11 cellular contexts compared by ENCODE assay signal in the genomic region with DNA sequence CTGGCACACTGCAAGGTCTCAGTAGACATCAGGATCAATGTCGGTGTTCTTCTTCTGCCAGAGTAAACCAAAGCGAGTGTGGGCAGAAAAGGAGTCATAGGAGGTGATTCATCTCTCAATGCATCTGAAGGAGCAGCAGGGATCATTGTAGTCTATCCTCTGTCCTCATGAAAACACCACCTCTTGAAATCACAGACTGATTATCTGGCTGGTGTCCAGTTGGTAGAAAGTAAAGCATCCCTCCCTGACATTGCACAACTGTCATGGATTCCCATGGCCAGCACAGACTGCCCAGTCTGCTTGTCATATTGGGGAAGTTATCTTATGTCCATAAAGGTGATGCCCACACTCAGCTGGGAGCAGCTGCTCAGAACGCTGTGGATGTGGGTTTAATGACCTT.
A peak's percentile ranks its signal among the peaks of the same experiment; 100 is the strongest.
DNase-seq lines count a peak whose midpoint lies in the region; ATAC-seq, FAIRE-seq and TF ChIP-seq lines count a peak whose summit lies in the region.
"Had no signal": no experiment of that assay in that cellular context is flagged by ENCODE, and none has a peak within 500 bp of the region (broad histone marks: within the 10 kb centered on the region; RNA-seq: fewer than 3 reads in every experiment).

No MANE protein-coding gene starts in this region.

- H3K4me3 ChIP-seq in GM23248 (no peak overlapping the region), fibroblast of mammary gland (ENCODE audit: control insufficient read depth, low read depth, low read length) (no peak overlapping the region), smooth muscle cell (no peak overlapping the region), pancreas (no peak overlapping the region)
- H3K4me3 ChIP-seq: dorsolateral prefrontal cortex, heart right ventricle had no signal

- H3K79me2 ChIP-seq in GM23248 (ENCODE audit: insufficient read depth) (no peaks in the 10 kb centered on the region), smooth muscle cell (ENCODE audit: low read depth) (no peaks in the 10 kb centered on the region)

- 14 to 24% methylated on average over 3 of the region's 3 CpGs for WGBS in GM23248 (ENCODE audit: low coverage in 1 of 2, low lambda C conversion rate in 2 of 2, missing lambda C conversion rate in 2 of 2), 2 experiments
- 68% methylated on average over 3 of the region's 3 CpGs for WGBS in smooth muscle cell (ENCODE audit: low lambda C conversion rate)
- WGBS in pancreas, 2 donors: 62 to 76% methylated on average over 3 of the region's 3 CpGs

- POLR2A ChIA-PET in RWPE1 (lab: Yijun Ruan, JAX; ENCODE audit: low non-redundant PET): no interaction called here

- no peaks in the 10 kb centered on the region for H3K9me2 ChIP-seq in GM23248 (ENCODE audit: insufficient read depth)

- peaks cover 11% of the 10 kb centered on the region; the same call in 1 of the 2 replicates for H3F3A ChIP-seq in GM23248 (ENCODE audit: insufficient read depth)
- no peaks in the 10 kb centered on the region for H3F3A ChIP-seq in smooth muscle cell (ENCODE audit: low read depth)

- H3K36me3 ChIP-seq in GM23248 (ENCODE audit: low read depth) (no peaks in the 10 kb centered on the region), smooth muscle cell (ENCODE audit: low read depth) (no peaks in the 10 kb centered on the region), pancreas (no peaks in the 10 kb centered on the region)
- H3K36me3 ChIP-seq: heart right ventricle had no signal

- peak overlapping the region; percentile 55 for H3K27ac ChIP-seq in GM23248
- H3K27ac ChIP-seq in RWPE1: no peak overlapping the region
- peak overlapping the region; percentile 28 for H3K27ac ChIP-seq in smooth muscle cell (ENCODE audit: low read depth)
- H3K27ac ChIP-seq in pancreas: no peak overlapping the region
- H3K27ac ChIP-seq: dorsolateral prefrontal cortex had no signal

- CTCF ChIA-PET in RWPE1 (lab: Yijun Ruan, JAX): no interaction called here

- H3K9me3 ChIP-seq in GM23248 (ENCODE audit: low read depth) (no peaks in the 10 kb centered on the region), smooth muscle cell (replicated peaks; ENCODE audit: low read depth) (no peaks in the 10 kb centered on the region), pancreas (no peaks in the 10 kb centered on the region)
- H3K9me3 ChIP-seq: heart right ventricle had no signal

- no peak for TF ChIP-seq CTCF in RWPE1 (conservative IDR thresholded peaks at IDR 0.05; ENCODE audit: low read depth)
- TF ChIP-seq CTCF in fibroblast of mammary gland (conservative IDR thresholded peaks at IDR 0.05; ENCODE audit: control insufficient read depth, insufficient read depth, low read depth, low read length): no peak
- TF ChIP-seq CTCF in smooth muscle cell (IDR thresholded peaks at IDR 0.05; ENCODE audit: borderline replicate concordance, insufficient read depth, poor library complexity, severe bottlenecking): no peak
- TF ChIP-seq CTCF in pancreas (IDR thresholded peaks at IDR 0.05): no peak

- H3K27me3 ChIP-seq in GM23248 (replicated peaks; ENCODE audit: insufficient read depth) (no peaks in the 10 kb centered on the region), smooth muscle cell (ENCODE audit: low read depth) (no peaks in the 10 kb centered on the region), pancreas (no peaks in the 10 kb centered on the region)

- ATAC-seq in pancreas (no peak), HG02981 (IDR thresholded peaks at IDR 0.05; ENCODE audit: unreplicated experiment) (no peak)

- DNase-seq in GM23248: peak; percentile 93
- DNase-seq in RWPE1 (ENCODE audit: low spot score): peak; percentile 72
- DNase-seq in fibroblast of mammary gland (ENCODE audit: low read depth): peak; percentile 98
- DNase-seq in smooth muscle cell (lab: John Stamatoyannopoulos, UW; ENCODE audit: unreplicated experiment): no peak
- DNase-seq in pancreas: no peak
- DNase-seq in D341Med (ENCODE audit: low spot score): no peak
- DNase-seq: dorsolateral prefrontal cortex, heart right ventricle, RPMI8226 had no signal

- H3K4me2 ChIP-seq in GM23248 (ENCODE audit: unreplicated experiment) (peak overlapping the region; percentile 6), smooth muscle cell (peak overlapping the region; percentile 1)

- intact Hi-C loops in pancreas (cut with DNase I): no loop called here

- H3K4me1 ChIP-seq in GM23248 (ENCODE audit: insufficient read depth) (peaks cover 27% of the 10 kb centered on the region), smooth muscle cell (ENCODE audit: low read depth) (no peaks in the 10 kb centered on the region), pancreas (peaks cover 0 to 4% (median 0%) of the 10 kb centered on the region in 3 donors)

- H3K9ac ChIP-seq in GM23248 (no peak overlapping the region), smooth muscle cell (ENCODE audit: low read depth) (no peak overlapping the region)

- H4K20me1 ChIP-seq in GM23248 (ENCODE audit: insufficient read depth) (no peaks in the 10 kb centered on the region), smooth muscle cell (ENCODE audit: low read depth) (no peaks in the 10 kb centered on the region)

- H2AFZ ChIP-seq in GM23248 (no peak overlapping the region), smooth muscle cell (ENCODE audit: low read depth) (no peak overlapping the region)

- in situ Hi-C loops in GM23248 (cut with MboI): no loop called here

- FAIRE-seq in pancreas (lab: Jason Lieb, UNC): no peak
- FAIRE-seq: GM12891 had no signal

Comparison
In these comparisons a context has a peak if more than half of its experiments do, and no peak if none do; other contexts are left out.
1. DNase-seq: peak in GM23248 (single experiment), RWPE1 (single experiment) and fibroblast of mammary gland (single experiment); none in smooth muscle cell (single experiment), pancreas (0 of 6) and D341Med (single experiment).
2. H3K27ac ChIP-seq: peak in GM23248 (single experiment) and smooth muscle cell (single experiment); none in RWPE1 (single experiment) and pancreas (0 of 4).